In genomic region chr10:93288679-93289634, GRCh38 we compare ENCODE assay signal across 8 cellular contexts.
DNase-seq lines count a peak whose midpoint lies in the region; ATAC-seq and TF ChIP-seq lines count a peak whose summit lies in the region.

No MANE protein-coding gene starts in this region.

- H3K4me1 Mint-ChIP-seq in activated CD8-positive, alpha-beta T cell treated with anti-CD3 and anti-CD28 coated beads, Interleukin-2, amount 10 ng/mL, durations not matched to agents 7 days and 5 days (ENCODE audit: low read depth) = no peaks in the 10 kb centered on the region
- H3K4me1 Mint-ChIP-seq in stimulated activated naive B cell treated with anti-CD40 and anti-IgM and Interleukin-4, amounts not matched to agents 10 μg/mL and 1 μg/mL and 100 μg/mL, for 72 hours = peaks cover 4 to 5% of the 10 kb centered on the region in 2 donors

- CTCF ChIA-PET in activated CD8-positive, alpha-beta T cell treated with anti-CD3 and anti-CD28 coated beads, Interleukin-2, amount 10 ng/mL, durations not matched to agents 7 days and 5 days (lab: Charles Lee) = no interaction called here

- peak; percentile 47 for ATAC-seq in activated CD8-positive, alpha-beta T cell treated with anti-CD3 and anti-CD28 coated beads, Interleukin-2, amount 10 ng/mL, durations not matched to agents 7 days and 5 days
- ATAC-seq in stimulated activated naive B cell treated with anti-CD40 and anti-IgM and Interleukin-4, amounts not matched to agents 10 μg/mL and 1 μg/mL and 100 μg/mL, for 72 hours (replicated peaks) = peak in 1 of 2 donors; percentile 27
- no peak for ATAC-seq in GM18861 (IDR thresholded peaks at IDR 0.05; ENCODE audit: unreplicated experiment)

- no peaks in the 10 kb centered on the region for H3K27me3 Mint-ChIP-seq in activated CD8-positive, alpha-beta T cell treated with anti-CD3 and anti-CD28 coated beads, Interleukin-2, amount 10 ng/mL, durations not matched to agents 7 days and 5 days (ENCODE audit: low read depth)
- H3K27me3 Mint-ChIP-seq in stimulated activated naive B cell treated with anti-CD40 and anti-IgM and Interleukin-4, amounts not matched to agents 10 μg/mL and 1 μg/mL and 100 μg/mL, for 72 hours = no peaks in the 10 kb centered on the region

- no peaks in the 10 kb centered on the region for H3K9me3 Mint-ChIP-seq in activated CD8-positive, alpha-beta T cell treated with anti-CD3 and anti-CD28 coated beads, Interleukin-2, amount 10 ng/mL, durations not matched to agents 7 days and 5 days (ENCODE audit: insufficient read depth)
- no peaks in the 10 kb centered on the region for H3K9me3 Mint-ChIP-seq in stimulated activated naive B cell treated with anti-CD40 and anti-IgM and Interleukin-4, amounts not matched to agents 10 μg/mL and 1 μg/mL and 100 μg/mL, for 72 hours

- peak; percentile 91 for DNase-seq in ACHN
- DNase-seq in NCI-H2227 treated with DMSO at 0.1 percent for 48 hours (lab: John Stamatoyannopoulos, UW) = peak; percentile 40
- DNase-seq in activated CD8-positive, alpha-beta T cell treated with anti-CD3 and anti-CD28 coated beads, Interleukin-2, amount 10 ng/mL, durations not matched to agents 7 days and 5 days = peak; percentile 61
- DNase-seq in epidermal melanocyte (ENCODE audit: insufficient read length, low spot score) = peak; percentile 96
- peak; percentile 9 for DNase-seq in middle frontal gyrus (ENCODE audit: extremely low spot score, low spot score)
- peak; percentile 29 for DNase-seq in stimulated activated naive B cell treated with anti-CD40 and anti-IgM and Interleukin-4, amounts not matched to agents 10 μg/mL and 1 μg/mL and 100 μg/mL, for 72 hours

- no peak overlapping the region for H3K4me3 Mint-ChIP-seq in activated CD8-positive, alpha-beta T cell treated with anti-CD3 and anti-CD28 coated beads, Interleukin-2, amount 10 ng/mL, durations not matched to agents 7 days and 5 days
- H3K4me3 Mint-ChIP-seq in stimulated activated naive B cell treated with anti-CD40 and anti-IgM and Interleukin-4, amounts not matched to agents 10 μg/mL and 1 μg/mL and 100 μg/mL, for 72 hours = no peak overlapping the region

- in situ Hi-C loops in ACHN (cut with HindIII; ENCODE audit: low pct_ligation_motif_present, low pct_unique_long_range_greater_than_20kb, low sequenced_read_pairs) = loop anchor here (25.0 kb wide), 1 partner anchor 177 kb away; no protein-coding TSS in a partner anchor

- H3K27ac Mint-ChIP-seq in activated CD8-positive, alpha-beta T cell treated with anti-CD3 and anti-CD28 coated beads, Interleukin-2, amount 10 ng/mL, durations not matched to agents 7 days and 5 days = no peak overlapping the region
- H3K27ac Mint-ChIP-seq in stimulated activated naive B cell treated with anti-CD40 and anti-IgM and Interleukin-4, amounts not matched to agents 10 μg/mL and 1 μg/mL and 100 μg/mL, for 72 hours = no peak overlapping the region

- no peaks in the 10 kb centered on the region for H3K36me3 Mint-ChIP-seq in activated CD8-positive, alpha-beta T cell treated with anti-CD3 and anti-CD28 coated beads, Interleukin-2, amount 10 ng/mL, durations not matched to agents 7 days and 5 days (ENCODE audit: low read depth)
- H3K36me3 Mint-ChIP-seq in stimulated activated naive B cell treated with anti-CD40 and anti-IgM and Interleukin-4, amounts not matched to agents 10 μg/mL and 1 μg/mL and 100 μg/mL, for 72 hours = no peaks in the 10 kb centered on the region

- peak; percentile 68 for TF ChIP-seq CTCF in GM12874 (IDR thresholded peaks at IDR 0.05; ENCODE audit: insufficient read depth, low read depth, low read length)

- POLR2A ChIA-PET in activated CD8-positive, alpha-beta T cell treated with anti-CD3 and anti-CD28 coated beads, Interleukin-2, amount 10 ng/mL, durations not matched to agents 7 days and 5 days (lab: Charles Lee) = no interaction called here

Comparison
In these comparisons a context has a peak if more than half of its experiments do, and no peak if none do; other contexts are left out.
1. DNase-seq: peak in every context shown above with its lines; median percentile 96 in epidermal melanocyte; 91 in ACHN; 61 in activated CD8-positive, alpha-beta T cell treated with anti-CD3 and anti-CD28 coated beads, Interleukin-2, amount 10 ng/mL, durations not matched to agents 7 days and 5 days; 40 in NCI-H2227 treated with DMSO at 0.1 percent for 48 hours; 29 in stimulated activated naive B cell treated with anti-CD40 and anti-IgM and Interleukin-4, amounts not matched to agents 10 μg/mL and 1 μg/mL and 100 μg/mL, for 72 hours; 9 in middle frontal gyrus.